ENCODE assay signal across 12 cellular contexts in genomic region chr12:109760031-109760929, GRCh38. TPM values are rescaled to one million over a fixed set of nuclear protein-coding genes. Genes with fewer than 3 reads are reported as not detected.
DNase-seq lines count a peak whose midpoint lies in the region; ATAC-seq and TF ChIP-seq lines count a peak whose summit lies in the region.
"Had no signal": no experiment of that assay in that cellular context is flagged by ENCODE, and none has a peak within 500 bp of the region (broad histone marks: within the 10 kb centered on the region; RNA-seq: fewer than 3 reads in every experiment).

No MANE protein-coding gene starts in this region.

- no peak overlapping the region for H3K27ac Mint-ChIP-seq in Calu3 (ENCODE audit: unreplicated experiment)
- H3K27ac Mint-ChIP-seq in stimulated activated effector memory CD8-positive, alpha-beta T cell treated with anti-CD3 and anti-CD28 coated beads, Interleukin-12 subunit alpha, Interleukin-12 subunit beta, amount 100 ng/mL, for 72 hours: no peak overlapping the region
- H3K27ac Mint-ChIP-seq: naive B cell had no signal

- H3K4me3 Mint-ChIP-seq in Calu3 (ENCODE audit: low read depth, unreplicated experiment): no peak overlapping the region
- no peak overlapping the region for H3K4me3 Mint-ChIP-seq in stimulated activated effector memory CD8-positive, alpha-beta T cell treated with anti-CD3 and anti-CD28 coated beads, Interleukin-12 subunit alpha, Interleukin-12 subunit beta, amount 100 ng/mL, for 72 hours
- H3K4me3 Mint-ChIP-seq: naive B cell had no signal

- H3K4me1 Mint-ChIP-seq in Calu3 (ENCODE audit: low read depth, unreplicated experiment): peaks cover 7% of the 10 kb centered on the region
- H3K4me1 Mint-ChIP-seq in stimulated activated effector memory CD8-positive, alpha-beta T cell treated with anti-CD3 and anti-CD28 coated beads, Interleukin-12 subunit alpha, Interleukin-12 subunit beta, amount 100 ng/mL, for 72 hours: peaks cover 7% of the 10 kb centered on the region
- H3K4me1 Mint-ChIP-seq: naive B cell had no signal

- H3K4me1 ChIP-seq in mucosa of descending colon (ENCODE audit: low read depth): no peaks in the 10 kb centered on the region

- peaks cover 11% of the 10 kb centered on the region for H3K9me3 ChIP-seq in mucosa of descending colon

- no peak for TF ChIP-seq CTCF in Calu3 (IDR thresholded peaks at IDR 0.05; ENCODE audit: unreplicated experiment)
- no peak for TF ChIP-seq CTCF in mucosa of descending colon (IDR thresholded peaks at IDR 0.05)

- peak; percentile 72 for ATAC-seq in mucosa of descending colon
- no peak for ATAC-seq in stimulated activated effector memory CD8-positive, alpha-beta T cell treated with anti-CD3 and anti-CD28 coated beads, Interleukin-12 subunit alpha, Interleukin-12 subunit beta, amount 100 ng/mL, for 72 hours
- no peak for ATAC-seq in HG03342 (IDR thresholded peaks at IDR 0.05; ENCODE audit: unreplicated experiment)

- no TSS peak for BruUV-seq in Calu3 (replicated peaks; lab: Mats Ljungman, UMichigan)

- intact Hi-C loops in Calu3 (cut with micrococcal nuclease; ENCODE audit: unreplicated experiment) (no loop called here), mucosa of descending colon (cut with DNase I, micrococcal nuclease) (no loop called here)

- no peak overlapping the region for H3K4me3 ChIP-seq in mucosa of descending colon
- H3K4me3 ChIP-seq: tibial nerve had no signal

- H3K27me3 Mint-ChIP-seq in Calu3 (ENCODE audit: unreplicated experiment): peaks cover 13% of the 10 kb centered on the region

- H3K9me3 Mint-ChIP-seq in Calu3 (ENCODE audit: low read depth, unreplicated experiment): peaks cover 3% of the 10 kb centered on the region
- H3K9me3 Mint-ChIP-seq in stimulated activated effector memory CD8-positive, alpha-beta T cell treated with anti-CD3 and anti-CD28 coated beads, Interleukin-12 subunit alpha, Interleukin-12 subunit beta, amount 100 ng/mL, for 72 hours: peaks cover 6% of the 10 kb centered on the region

- no peaks in the 10 kb centered on the region for H3K36me3 ChIP-seq in mucosa of descending colon (ENCODE audit: low read depth)

- CTCF ChIA-PET in Calu3 (lab: Charles Lee): interaction anchor here (0.8 kb wide), 1 partner anchor 13 kb away, joined by 3 read pairs; no protein-coding TSS in a partner anchor

- peaks cover 11% of the 10 kb centered on the region for H3K36me3 Mint-ChIP-seq in Calu3 (ENCODE audit: insufficient read depth, unreplicated experiment)
- no peaks in the 10 kb centered on the region for H3K36me3 Mint-ChIP-seq in stimulated activated effector memory CD8-positive, alpha-beta T cell treated with anti-CD3 and anti-CD28 coated beads, Interleukin-12 subunit alpha, Interleukin-12 subunit beta, amount 100 ng/mL, for 72 hours

- H3K27ac ChIP-seq in caudate nucleus (ENCODE audit: low read depth, low read length): peak overlapping the region; percentile 30

- peak; percentile 59 for DNase-seq in Calu3
- DNase-seq in NCI-H1092 (lab: John Stamatoyannopoulos, UW): peak; percentile 35
- no peak for DNase-seq in caudate nucleus (lab: John Stamatoyannopoulos, UW)
- peak in 2 of 3 donors; percentile 19 to 45 for DNase-seq in mucosa of descending colon
- no peak for DNase-seq in AG08395 (ENCODE audit: low spot score)
- DNase-seq in stimulated activated effector memory CD8-positive, alpha-beta T cell treated with anti-CD3 and anti-CD28 coated beads, Interleukin-12 subunit alpha, Interleukin-12 subunit beta, amount 100 ng/mL, for 72 hours (ENCODE audit: low spot score in 2 of 2): no peak
- no peak for DNase-seq in hepatic stellate cell (ENCODE audit: low spot score)
- DNase-seq: activated gamma-delta T cell treated with Interleukin-2 at 50 U/mL for 16 hours; naive B cell; stimulated activated CD4-positive, alpha-beta T cell treated with anti-CD3 and anti-CD28 coated beads, Interleukin-4, amount 100 ng/mL, for 4 hours had no signal

RNA-seq across cellular contexts. Expression of gene FAM222A, which starts 46.7 kb away (rescaled TPM):
- 2.4 and 3.1 TPM in 2 replicates for total RNA-seq in Calu3 (2022)
- 1 to 10 TPM; 1.7 to 4.4 (median 3.5) TPM for total RNA-seq in mucosa of descending colon

Comparison
In these comparisons a context has a peak if more than half of its experiments do, and no peak if none do; other contexts are left out.
1. DNase-seq: peak in Calu3 (single experiment), NCI-H1092 (single experiment) and mucosa of descending colon (2 of 3); none in caudate nucleus (0 of 61), AG08395 (single experiment), stimulated activated effector memory CD8-positive, alpha-beta T cell treated with anti-CD3 and anti-CD28 coated beads, Interleukin-12 subunit alpha, Interleukin-12 subunit beta, amount 100 ng/mL, for 72 hours (0 of 2) and hepatic stellate cell (single experiment).